Comparison of ENCODE assay signal across 8 cellular contexts in the genomic region with DNA sequence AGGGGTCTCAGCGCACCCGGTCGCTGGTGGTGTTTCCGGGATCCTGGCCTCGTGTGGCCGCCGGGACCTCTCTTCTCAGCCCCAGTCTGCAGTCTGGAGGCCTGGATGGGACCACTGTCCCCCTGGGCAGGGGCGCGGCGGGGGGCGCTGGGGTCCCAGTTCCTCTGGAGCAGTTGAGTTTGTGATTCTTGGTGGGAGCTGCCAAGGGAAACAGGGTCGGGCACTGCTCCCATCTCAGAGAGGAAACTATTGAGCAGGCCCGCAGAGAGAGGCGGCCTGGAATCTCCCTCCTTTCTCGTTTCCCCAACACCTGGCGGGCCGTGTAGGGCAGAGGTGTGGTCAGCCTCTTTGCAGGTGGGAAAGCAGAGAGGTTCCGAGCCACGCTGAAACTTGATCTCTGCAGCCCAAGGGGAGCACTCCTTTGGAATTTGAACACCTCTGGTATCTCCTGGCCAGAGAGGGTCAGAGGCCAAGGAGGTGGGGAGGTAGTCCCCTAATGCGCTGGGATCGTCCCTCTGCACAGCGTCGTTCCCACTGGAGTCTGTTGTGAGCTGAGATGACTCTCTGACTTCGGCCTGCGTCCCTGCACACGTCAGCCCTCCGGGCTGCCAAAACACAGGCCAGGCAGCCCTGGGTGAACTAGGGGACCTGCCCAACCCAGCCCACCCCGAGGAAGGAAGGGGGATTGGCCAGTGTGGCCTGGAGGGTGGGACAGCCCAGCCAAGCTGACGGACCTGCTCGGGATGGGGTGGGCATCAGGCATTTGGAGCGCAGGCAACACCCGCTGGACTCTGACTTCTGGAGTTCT. TPM values are rescaled to one million over a fixed set of nuclear protein-coding genes. Genes with fewer than 3 reads are reported as not detected.
DNase-seq lines count a peak whose midpoint lies in the region; ATAC-seq, FAIRE-seq and TF ChIP-seq lines count a peak whose summit lies in the region.

No MANE protein-coding gene starts in this region.

- FAIRE-seq in GM12892 (lab: Jason Lieb, UNC) = peak; percentile 69

- H3K4me3 ChIP-seq in right cardiac atrium (ENCODE audit: low read length) (peak overlapping the region; percentile 77), retinal pigment epithelial cell (ENCODE audit: low read length) (peak overlapping the region; percentile 60)

- H3K9me3 ChIP-seq in right cardiac atrium (ENCODE audit: control insufficient read depth, low read length) = no peaks in the 10 kb centered on the region

- peak overlapping the region; percentile 89 for H3K4me3 Mint-ChIP-seq in activated naive CD8-positive, alpha-beta T cell treated with anti-CD3 and anti-CD28 coated beads for 36 hours

- H3K9me3 Mint-ChIP-seq in activated naive CD8-positive, alpha-beta T cell treated with anti-CD3 and anti-CD28 coated beads for 36 hours = peaks cover 2% of the 10 kb centered on the region

- WGBS in right cardiac atrium = 5% methylated on average over 32 of the region's 32 CpGs

- peak overlapping the region; percentile 94 for H3K27ac ChIP-seq in right cardiac atrium (ENCODE audit: low read length)

- H3K4me1 Mint-ChIP-seq in activated naive CD8-positive, alpha-beta T cell treated with anti-CD3 and anti-CD28 coated beads for 36 hours = peaks cover 72% of the 10 kb centered on the region

- H3K36me3 Mint-ChIP-seq in activated naive CD8-positive, alpha-beta T cell treated with anti-CD3 and anti-CD28 coated beads for 36 hours = peaks cover 30% of the 10 kb centered on the region

- peak overlapping the region; percentile 85 for H3K27ac Mint-ChIP-seq in activated naive CD8-positive, alpha-beta T cell treated with anti-CD3 and anti-CD28 coated beads for 36 hours

- no peak for TF ChIP-seq POLR2A in GM12892 (IDR thresholded peaks at IDR 0.05; ENCODE audit: low read depth, low read length)

- no peaks in the 10 kb centered on the region for H3K27me3 ChIP-seq in right cardiac atrium (ENCODE audit: control insufficient read depth, insufficient read depth)

- ATAC-seq in right cardiac atrium = peak; percentile 66 to 71
- ATAC-seq in GM21367 (IDR thresholded peaks at IDR 0.05; ENCODE audit: unreplicated experiment) = no peak

- DNase-seq in GM12892 (ENCODE audit: insufficient read length) = no peak
- DNase-seq in HT-29 (ENCODE audit: low spot score) = peak; percentile 22
- DNase-seq in activated naive CD8-positive, alpha-beta T cell treated with anti-CD3 and anti-CD28 coated beads for 36 hours = no peak
- DNase-seq in right cardiac atrium = peak; percentile 78 to 90 (median 90)
- no peak for DNase-seq in retinal pigment epithelial cell (ENCODE audit: low read depth)
- no peak for DNase-seq in H4 (ENCODE audit: low spot score)
- no peak for DNase-seq in T1000 (lab: John Stamatoyannopoulos, UW)

- TF ChIP-seq CTCF in retinal pigment epithelial cell (conservative IDR thresholded peaks at IDR 0.05; ENCODE audit: low read depth, low read length) = no peak

- intact Hi-C loops in right cardiac atrium (cut with DNase I) = loop anchor here in 3 of 4 donors (10.0 kb wide), 2 partner anchors 49 to 51 kb away; partner anchors contain the start of gene C19orf12 (in 2 of the 3)

- no peaks in the 10 kb centered on the region for H3K27me3 Mint-ChIP-seq in activated naive CD8-positive, alpha-beta T cell treated with anti-CD3 and anti-CD28 coated beads for 36 hours

- H3K4me1 ChIP-seq in right cardiac atrium (ENCODE audit: control insufficient read depth, insufficient read depth, low read length) = peaks cover 12% of the 10 kb centered on the region

RNA-seq across cellular contexts. Expression of gene PLEKHF1, which starts 0.8 kb away (rescaled TPM):
- polyA plus RNA-seq in GM12892 (2012; ENCODE audit: missing spikeins) = 2.5 TPM
- 1.1 and 1.2 TPM in 2 replicates for total RNA-seq in HT-29 (2014; rRNA removed; shearing (Covaris generic))
- 10 to 100 TPM; 21.7 to 22.2 TPM for total RNA-seq in activated naive CD8-positive, alpha-beta T cell treated with anti-CD3 and anti-CD28 coated beads for 36 hours
- 10 to 100 TPM; 25.1 to 44.1 (median 31.0) TPM for total RNA-seq in right cardiac atrium
- polyA plus RNA-seq in right cardiac atrium = 40.6 TPM
- 9.2 and 9.9 TPM in 2 replicates for total RNA-seq in H4 (2014; rRNA removed; shearing (Covaris generic))

RNA-seq across cellular contexts. Expression of gene C19orf12, which starts 49.0 kb away (rescaled TPM):
- 13.4 TPM for polyA plus RNA-seq in GM12892 (2012; ENCODE audit: missing spikeins)
- total RNA-seq in HT-29 (2014; rRNA removed; shearing (Covaris generic)) = 22.4 and 24.5 TPM in 2 replicates
- 10 to 100 TPM; 30.9 to 32.3 TPM for total RNA-seq in activated naive CD8-positive, alpha-beta T cell treated with anti-CD3 and anti-CD28 coated beads for 36 hours
- 10 to 100 TPM; 40.6 to 48.2 (median 43.5) TPM for total RNA-seq in right cardiac atrium
- polyA plus RNA-seq in right cardiac atrium = 37.3 TPM
- 28.4 and 31.7 TPM in 2 replicates for total RNA-seq in H4 (2014; rRNA removed; shearing (Covaris generic))

RNA-seq across cellular contexts. Expression of gene POP4, which starts 59.9 kb away (rescaled TPM):
- polyA plus RNA-seq in GM12892 (2012; ENCODE audit: missing spikeins) = 65.9 TPM
- total RNA-seq in HT-29 (2014; rRNA removed; shearing (Covaris generic)) = 139 and 140 TPM in 2 replicates
- total RNA-seq in activated naive CD8-positive, alpha-beta T cell treated with anti-CD3 and anti-CD28 coated beads for 36 hours = 100 to 1,000 TPM; 134 to 137 TPM
- 10 to 100 TPM; 50.2 to 67.8 (median 55.1) TPM for total RNA-seq in right cardiac atrium
- polyA plus RNA-seq in right cardiac atrium = 78.3 TPM
- total RNA-seq in H4 (2014; rRNA removed; shearing (Covaris generic)) = 104 and 116 TPM in 2 replicates

Comparison
In these comparisons a context has a peak if more than half of its experiments do, and no peak if none do; other contexts are left out.
1. DNase-seq: peak in HT-29 (single experiment) and right cardiac atrium (3 of 3); none in GM12892 (single experiment), activated naive CD8-positive, alpha-beta T cell treated with anti-CD3 and anti-CD28 coated beads for 36 hours (single experiment), retinal pigment epithelial cell (single experiment), H4 (single experiment) and T1000 (single experiment).